9 cellular contexts compared by ENCODE assay signal in the genomic region with DNA sequence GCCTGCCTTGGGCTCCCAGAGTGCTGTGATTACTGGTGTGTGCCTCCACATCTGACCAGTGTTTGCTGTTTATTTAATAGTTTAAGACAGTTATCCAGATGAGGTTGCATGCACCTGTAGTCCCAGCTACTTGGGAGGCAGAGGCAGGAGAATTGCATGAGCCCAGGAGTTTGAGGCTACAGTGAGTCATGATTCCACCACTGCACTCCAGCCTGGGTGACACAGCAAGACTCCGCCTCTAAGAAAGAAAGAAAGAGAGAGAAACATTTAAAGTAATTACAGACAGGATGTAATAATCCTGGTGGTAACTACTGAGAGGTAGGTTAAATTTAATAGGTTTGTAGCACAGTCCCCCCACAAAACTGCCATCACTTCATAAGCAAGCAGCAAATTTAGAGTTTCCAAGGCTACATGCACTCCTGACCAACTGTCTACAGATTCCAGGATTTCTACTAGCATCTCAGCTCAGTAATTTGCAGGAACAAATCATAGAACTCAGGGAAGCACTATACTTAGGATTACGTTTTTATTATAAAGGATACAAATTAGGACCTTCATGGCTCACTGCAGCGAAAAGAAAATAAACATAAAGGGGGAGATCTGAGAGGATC.
DNase-seq lines count a peak whose midpoint lies in the region; ATAC-seq and TF ChIP-seq lines count a peak whose summit lies in the region.
"Had no signal": no experiment of that assay in that cellular context is flagged by ENCODE, and none has a peak within 500 bp of the region (broad histone marks: within the 10 kb centered on the region; RNA-seq: fewer than 3 reads in every experiment).

No MANE protein-coding gene starts in this region.

- H3K4me2 ChIP-seq in fibroblast of lung (ENCODE audit: extremely low read depth, insufficient read depth, low read length): peak overlapping the region; percentile 32

- H3K9me3 ChIP-seq in fibroblast of lung (ENCODE audit: control insufficient read depth, insufficient read depth, low read depth, low read length): no peaks in the 10 kb centered on the region

- H3K27me3 ChIP-seq in fibroblast of lung (ENCODE audit: control insufficient read depth, insufficient read depth, low read length): no peaks in the 10 kb centered on the region

- H4K20me1 ChIP-seq in fibroblast of lung (ENCODE audit: control insufficient read depth, extremely low read depth, insufficient read depth, low read length): no peaks in the 10 kb centered on the region

- H3K36me3 ChIP-seq in fibroblast of lung (ENCODE audit: control insufficient read depth, insufficient read depth, low read length): no peaks in the 10 kb centered on the region

- H3K9me3 Mint-ChIP-seq in activated T-cell treated with anti-CD3 and anti-CD28 coated beads, Interleukin-2, amount 50 U/mL, for 24 hours: no peaks in the 10 kb centered on the region
- no peaks in the 10 kb centered on the region for H3K9me3 Mint-ChIP-seq in T-helper 2 cell treated with Interferon-gamma antibody and Interleukin-4, amounts not matched to agents 5 μg/mL and 100 μg/mL, for 36 hours
- H3K9me3 Mint-ChIP-seq in stimulated activated naive CD8-positive, alpha-beta T cell treated with anti-CD3 and anti-CD28 coated beads, Interleukin-15, amount 100 ng/mL, for 72 hours: no peaks in the 10 kb centered on the region
- H3K9me3 Mint-ChIP-seq in chondrocyte (ENCODE audit: low read depth): peaks cover 6% of the 10 kb centered on the region

- no peak overlapping the region for H3K4me3 ChIP-seq in fibroblast of lung (replicated peaks in 1 of 4; ENCODE audit: control extremely low read depth in 1 of 4, insufficient read depth in 1 of 4, low read depth in 3 of 4, low read length in 4 of 4)

- H3K4me1 ChIP-seq in fibroblast of lung (ENCODE audit: control insufficient read depth, extremely low read depth, insufficient read depth, low read length): peaks cover 4% of the 10 kb centered on the region

- no peak overlapping the region for H2AFZ ChIP-seq in fibroblast of lung (ENCODE audit: low read length)

- H3K36me3 Mint-ChIP-seq in activated T-cell treated with anti-CD3 and anti-CD28 coated beads, Interleukin-2, amount 50 U/mL, for 24 hours (ENCODE audit: low read depth): peaks cover 84% of the 10 kb centered on the region
- peaks cover 59% of the 10 kb centered on the region for H3K36me3 Mint-ChIP-seq in T-helper 2 cell treated with Interferon-gamma antibody and Interleukin-4, amounts not matched to agents 5 μg/mL and 100 μg/mL, for 36 hours (ENCODE audit: low read depth)
- peaks cover 19% of the 10 kb centered on the region for H3K36me3 Mint-ChIP-seq in chondrocyte (ENCODE audit: low read depth)

- H3K79me2 ChIP-seq in fibroblast of lung (ENCODE audit: control insufficient read depth, insufficient read depth, low read length): no peaks in the 10 kb centered on the region

- H3K9ac ChIP-seq in fibroblast of lung (ENCODE audit: insufficient read depth, low read length): no peak overlapping the region

- ATAC-seq in stimulated activated naive CD8-positive, alpha-beta T cell treated with anti-CD3 and anti-CD28 coated beads, Interleukin-15, amount 100 ng/mL, for 72 hours: peak; percentile 63
- no peak for ATAC-seq in HG02759 (IDR thresholded peaks at IDR 0.05; ENCODE audit: unreplicated experiment)

- H3K4me3 Mint-ChIP-seq in activated T-cell treated with anti-CD3 and anti-CD28 coated beads, Interleukin-2, amount 50 U/mL, for 24 hours: no peak overlapping the region
- no peak overlapping the region for H3K4me3 Mint-ChIP-seq in T-helper 2 cell treated with Interferon-gamma antibody and Interleukin-4, amounts not matched to agents 5 μg/mL and 100 μg/mL, for 36 hours
- H3K4me3 Mint-ChIP-seq in stimulated activated naive CD8-positive, alpha-beta T cell treated with anti-CD3 and anti-CD28 coated beads, Interleukin-15, amount 100 ng/mL, for 72 hours: peak overlapping the region; percentile 23 to 36
- H3K4me3 Mint-ChIP-seq in chondrocyte (ENCODE audit: unreplicated experiment): no peak overlapping the region

- no peak for DNase-seq in activated T-cell treated with anti-CD3 and anti-CD28 coated beads, Interleukin-2, amount 50 U/mL, for 24 hours
- DNase-seq in activated T-cell treated with anti-CD3 and anti-CD28 coated beads for 4 hours: no peak
- DNase-seq in T-helper 2 cell treated with Interferon-gamma antibody and Interleukin-4, amounts not matched to agents 5 μg/mL and 100 μg/mL, for 36 hours (ENCODE audit: low spot score): peak; percentile 6
- DNase-seq in fibroblast of lung (ENCODE audit: low read depth in 2 of 2): peak; percentile 46 to 74
- DNase-seq in stimulated activated naive CD8-positive, alpha-beta T cell treated with anti-CD3 and anti-CD28 coated beads, Interleukin-15, amount 100 ng/mL, for 72 hours: peak in 1 of 2 donors; percentile 15
- DNase-seq in chondrocyte (ENCODE audit: low spot score): no peak
- DNase-seq in NCI-H1694 (lab: John Stamatoyannopoulos, UW): no peak

- peaks cover 24% of the 10 kb centered on the region for H3K4me1 Mint-ChIP-seq in activated T-cell treated with anti-CD3 and anti-CD28 coated beads, Interleukin-2, amount 50 U/mL, for 24 hours (ENCODE audit: low read depth)
- peaks cover 13% of the 10 kb centered on the region for H3K4me1 Mint-ChIP-seq in T-helper 2 cell treated with Interferon-gamma antibody and Interleukin-4, amounts not matched to agents 5 μg/mL and 100 μg/mL, for 36 hours (ENCODE audit: low read depth)
- H3K4me1 Mint-ChIP-seq in stimulated activated naive CD8-positive, alpha-beta T cell treated with anti-CD3 and anti-CD28 coated beads, Interleukin-15, amount 100 ng/mL, for 72 hours: peaks cover 28% of the 10 kb centered on the region
- peaks cover 3% of the 10 kb centered on the region for H3K4me1 Mint-ChIP-seq in chondrocyte (ENCODE audit: low read depth)

- peak overlapping the region; percentile 82 for H3K27ac Mint-ChIP-seq in activated T-cell treated with anti-CD3 and anti-CD28 coated beads, Interleukin-2, amount 50 U/mL, for 24 hours
- peak overlapping the region; percentile 78 for H3K27ac Mint-ChIP-seq in T-helper 2 cell treated with Interferon-gamma antibody and Interleukin-4, amounts not matched to agents 5 μg/mL and 100 μg/mL, for 36 hours
- peak overlapping the region; percentile 27 to 73 for H3K27ac Mint-ChIP-seq in stimulated activated naive CD8-positive, alpha-beta T cell treated with anti-CD3 and anti-CD28 coated beads, Interleukin-15, amount 100 ng/mL, for 72 hours
- H3K27ac Mint-ChIP-seq in chondrocyte (ENCODE audit: unreplicated experiment): no peak overlapping the region

- H3K27ac ChIP-seq in fibroblast of lung (ENCODE audit: insufficient read depth, low read length): peak overlapping the region; percentile 34
- H3K27ac ChIP-seq: C4-2B had no signal

- H3K27me3 Mint-ChIP-seq in activated T-cell treated with anti-CD3 and anti-CD28 coated beads, Interleukin-2, amount 50 U/mL, for 24 hours: no peaks in the 10 kb centered on the region
- H3K27me3 Mint-ChIP-seq in T-helper 2 cell treated with Interferon-gamma antibody and Interleukin-4, amounts not matched to agents 5 μg/mL and 100 μg/mL, for 36 hours (ENCODE audit: low read depth): no peaks in the 10 kb centered on the region
- H3K27me3 Mint-ChIP-seq in stimulated activated naive CD8-positive, alpha-beta T cell treated with anti-CD3 and anti-CD28 coated beads, Interleukin-15, amount 100 ng/mL, for 72 hours: no peaks in the 10 kb centered on the region
- no peaks in the 10 kb centered on the region for H3K27me3 Mint-ChIP-seq in chondrocyte (ENCODE audit: low read depth)

- no peak for TF ChIP-seq CTCF in fibroblast of lung (conservative IDR thresholded peaks at IDR 0.05 in 1 of 2, IDR thresholded peaks at IDR 0.05 in 1 of 2; ENCODE audit: low read depth in 1 of 2, low read length in 2 of 2)
- no peak for TF ChIP-seq CTCF in chondrocyte (IDR thresholded peaks at IDR 0.05)

Comparison
In these comparisons a context has a peak if more than half of its experiments do, and no peak if none do; other contexts are left out.
1. DNase-seq: peak in T-helper 2 cell treated with Interferon-gamma antibody and Interleukin-4, amounts not matched to agents 5 μg/mL and 100 μg/mL, for 36 hours (single experiment) and fibroblast of lung (2 of 2); none in activated T-cell treated with anti-CD3 and anti-CD28 coated beads, Interleukin-2, amount 50 U/mL, for 24 hours (single experiment), activated T-cell treated with anti-CD3 and anti-CD28 coated beads for 4 hours (single experiment), chondrocyte (single experiment) and NCI-H1694 (single experiment).
2. H3K4me3 Mint-ChIP-seq: peak in stimulated activated naive CD8-positive, alpha-beta T cell treated with anti-CD3 and anti-CD28 coated beads, Interleukin-15, amount 100 ng/mL, for 72 hours (2 of 2); none in activated T-cell treated with anti-CD3 and anti-CD28 coated beads, Interleukin-2, amount 50 U/mL, for 24 hours (single experiment), T-helper 2 cell treated with Interferon-gamma antibody and Interleukin-4, amounts not matched to agents 5 μg/mL and 100 μg/mL, for 36 hours (single experiment) and chondrocyte (single experiment).